1 cellular context compared by ENCODE assay signal in genomic region chr6:163356743-163357142, GRCh38.
TF ChIP-seq lines count a peak whose summit lies in the region.

No MANE protein-coding gene starts in this region.

TF ChIP-seq in HEK293, 187 proteins besides CTCF, POLR2A, EP300 and RAD21 (continued from another document):
- TF ChIP-seq TSHZ1 (tag by site-specific recombination; IDR thresholded peaks at IDR 0.05; ENCODE audit: borderline replicate concordance) (no peak), ZNF785 (tag by site-specific recombination; IDR thresholded peaks at IDR 0.05) (no peak), MYNN (tag by site-specific recombination; IDR thresholded peaks at IDR 0.05; ENCODE audit: borderline replicate concordance) (0 out of 2 replicates have a peak, but pooled peaks have one; percentile 12), PRDM1 (tag by site-specific recombination; IDR thresholded peaks at IDR 0.05) (no peak), EGR2 (tag by site-specific recombination; IDR thresholded peaks at IDR 0.05; ENCODE audit: low read depth) (0 out of 2 replicates have a peak, but pooled peaks have one; percentile 5), ZSCAN4 (tag by site-specific recombination; IDR thresholded peaks at IDR 0.05) (peak; percentile 84), ZNF274 (IDR thresholded peaks at IDR 0.05; ENCODE audit: low read length) (no peak), ZNF274 (tag by site-specific recombination; IDR thresholded peaks at IDR 0.05; ENCODE audit: borderline replicate concordance) (0 out of 2 replicates have a peak, but pooled peaks have one; percentile 15)
